ENCODE assay signal across 22 cellular contexts in the genomic region with DNA sequence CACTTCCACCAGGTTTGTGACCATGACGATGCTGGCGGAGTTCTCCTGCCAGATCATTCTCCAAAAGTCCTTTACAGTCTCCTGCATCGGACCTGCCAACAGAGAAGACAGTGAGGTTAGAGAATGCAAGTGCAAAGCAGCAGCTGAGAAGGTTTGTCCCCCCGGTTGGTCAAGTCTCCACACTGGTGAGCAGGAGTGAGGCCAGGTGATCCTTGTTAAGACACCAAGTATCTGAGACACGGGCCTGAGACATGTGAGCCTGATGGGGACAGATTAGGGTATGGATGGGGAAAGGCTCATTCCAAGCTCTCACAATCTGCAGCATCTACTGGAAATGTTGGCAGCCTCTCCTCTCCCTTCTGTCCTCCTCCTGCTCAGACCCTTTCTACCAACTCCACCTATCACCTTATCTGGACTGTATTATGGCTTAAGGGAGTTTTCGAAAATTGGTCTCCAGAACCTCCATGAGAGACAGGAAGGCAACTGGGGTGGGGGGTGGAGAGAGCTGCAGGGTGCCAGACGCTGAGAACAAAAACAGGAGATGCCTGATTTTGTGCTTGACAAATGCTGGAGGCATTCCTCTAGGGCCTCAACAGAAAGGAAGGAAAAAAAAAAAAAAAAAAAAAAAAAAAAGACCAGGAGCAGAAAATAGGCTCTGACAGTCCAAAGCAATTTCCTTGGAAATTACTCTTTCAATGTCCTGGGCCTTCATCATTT.
A peak's percentile ranks its signal among the peaks of the same experiment; 100 is the strongest.
DNase-seq lines count a peak whose midpoint lies in the region; ATAC-seq and TF ChIP-seq lines count a peak whose summit lies in the region.
"Had no signal": no experiment of that assay in that cellular context is flagged by ENCODE, and none has a peak within 500 bp of the region (broad histone marks: within the 10 kb centered on the region; RNA-seq: fewer than 3 reads in every experiment).

No MANE protein-coding gene starts in this region.

- no peak overlapping the region for H2BK15ac ChIP-seq in neuronal stem cell (ENCODE audit: low read length)

- no peaks in the 10 kb centered on the region for H3K79me1 ChIP-seq in neuronal stem cell (ENCODE audit: low read depth, low read length)

- H3K4me1 Mint-ChIP-seq in naive thymus-derived CD8-positive, alpha-beta T cell: no peaks in the 10 kb centered on the region
- no peaks in the 10 kb centered on the region for H3K4me1 Mint-ChIP-seq in osteocyte (ENCODE audit: unreplicated experiment)
- H3K4me1 Mint-ChIP-seq: CD4-positive, CD25-positive, alpha-beta regulatory T cell; CD8-positive, alpha-beta memory T cell; IgD-negative memory B cell had no signal

- H3K36me3 ChIP-seq in NT2/D1 (ENCODE audit: insufficient read depth, insufficient read length, low read length) (no peaks in the 10 kb centered on the region), iPS-20b (ENCODE audit: insufficient read depth, low read depth, low read length) (no peaks in the 10 kb centered on the region), neuronal stem cell (replicated peaks in 1 of 2; ENCODE audit: control insufficient read depth in 2 of 2, insufficient read depth in 2 of 2, low read length in 2 of 2) (no peaks in the 10 kb centered on the region)
- H3K36me3 ChIP-seq: BE2C had no signal

- H3K27me3 ChIP-seq in NT2/D1 (ENCODE audit: insufficient read depth, insufficient read length) (no peaks in the 10 kb centered on the region), iPS-20b (ENCODE audit: insufficient read depth, low read length) (no peaks in the 10 kb centered on the region), neuronal stem cell (ENCODE audit: control insufficient read depth in 3 of 3, insufficient read depth in 3 of 3, low read depth in 1 of 3, low read length in 3 of 3) (no peaks in the 10 kb centered on the region)
- H3K27me3 ChIP-seq: BE2C had no signal

- peaks cover 0 to 15% (median 0%) of the 10 kb centered on the region in 9 donors for H3K9me3 Mint-ChIP-seq in naive thymus-derived CD8-positive, alpha-beta T cell
- H3K9me3 Mint-ChIP-seq in osteocyte (ENCODE audit: unreplicated experiment): peaks cover 27% of the 10 kb centered on the region

- H3K9ac ChIP-seq in NT2/D1 (ENCODE audit: insufficient read length, low read depth) (no peak overlapping the region), iPS-20b (ENCODE audit: low read depth, low read length) (no peak overlapping the region), neuronal stem cell (ENCODE audit: low read depth, low read length, poor library complexity) (no peak overlapping the region)

- DNase-seq in ELF-1 (ENCODE audit: low read depth, low spot score) (peak; percentile 23), NT2/D1 (ENCODE audit: low read depth, low spot score) (peak; percentile 71), neuronal stem cell (ENCODE audit: low spot score) (no peak), iPS-NIHi7 (ENCODE audit: extremely low spot score) (no peak), osteocyte (ENCODE audit: extremely low spot score, unreplicated experiment) (no peak), cortex of kidney (lab: John Stamatoyannopoulos, UW) (no peak)
- DNase-seq in naive thymus-derived CD8-positive, alpha-beta T cell: no peak
- DNase-seq: ACHN; BE2C; C1 segment of cervical spinal cord; CD4-positive, CD25-positive, alpha-beta regulatory T cell; CD8-positive, alpha-beta memory T cell; COR-L47; DMS 273 treated with DMSO at 0.1 percent for 48 hours; DMS53; DND-41; EL; HFFc6 had no signal

- no peak overlapping the region for H2BK120ac ChIP-seq in neuronal stem cell (ENCODE audit: low read depth, low read length)

- no peak overlapping the region for H4K91ac ChIP-seq in neuronal stem cell (ENCODE audit: low read depth, low read length, poor library complexity)

- H3K27ac ChIP-seq in iPS-20b (ENCODE audit: low read length) (no peak overlapping the region), neuronal stem cell (replicated peaks; ENCODE audit: low read length) (peak overlapping the region; percentile 8)

- H3K9me3 ChIP-seq in NT2/D1 (ENCODE audit: insufficient read depth, low read length): no peaks in the 10 kb centered on the region
- no peaks in the 10 kb centered on the region for H3K9me3 ChIP-seq in iPS-20b (ENCODE audit: insufficient read depth, low read depth, low read length)
- no peaks in the 10 kb centered on the region for H3K9me3 ChIP-seq in neuronal stem cell (replicated peaks in 1 of 2; ENCODE audit: control insufficient read depth in 2 of 2, insufficient read depth in 1 of 2, low read depth in 1 of 2, low read length in 2 of 2)
- H3K9me3 ChIP-seq: BE2C had no signal

- H3K27me3 Mint-ChIP-seq in naive thymus-derived CD8-positive, alpha-beta T cell: peaks cover 0 to 9% (median 1%) of the 10 kb centered on the region in 5 donors
- H3K27me3 Mint-ChIP-seq in osteocyte (ENCODE audit: unreplicated experiment): no peaks in the 10 kb centered on the region
- H3K27me3 Mint-ChIP-seq: CD4-positive, CD25-positive, alpha-beta regulatory T cell; IgD-negative memory B cell had no signal

- no peak for TF ChIP-seq CTCF in osteocyte (IDR thresholded peaks at IDR 0.05)

- H3K18ac ChIP-seq in neuronal stem cell (ENCODE audit: low read length): peak overlapping the region; percentile 0

- H4K8ac ChIP-seq in neuronal stem cell (ENCODE audit: low read depth, low read length): no peak overlapping the region

- H3K4me3 ChIP-seq in NT2/D1 (ENCODE audit: insufficient read length, low read depth) (no peak overlapping the region), iPS-20b (ENCODE audit: low read length) (peak overlapping the region; percentile 20; the same call in 1 of the 2 replicates), neuronal stem cell (ENCODE audit: low read length in 2 of 2) (no peak overlapping the region)

- no peak overlapping the region for H2AK5ac ChIP-seq in neuronal stem cell (ENCODE audit: low read depth, low read length)

- H3K36me3 Mint-ChIP-seq in naive thymus-derived CD8-positive, alpha-beta T cell: no peaks in the 10 kb centered on the region
- H3K36me3 Mint-ChIP-seq in osteocyte (ENCODE audit: unreplicated experiment): no peaks in the 10 kb centered on the region
- H3K36me3 Mint-ChIP-seq: CD4-positive, CD25-positive, alpha-beta regulatory T cell; CD8-positive, alpha-beta memory T cell; IgD-negative memory B cell had no signal

- H2BK12ac ChIP-seq in neuronal stem cell (ENCODE audit: low read length): no peak overlapping the region

- H2BK5ac ChIP-seq in neuronal stem cell (ENCODE audit: low read length): no peak overlapping the region

- no peak overlapping the region for H3K27ac Mint-ChIP-seq in naive thymus-derived CD8-positive, alpha-beta T cell
- H3K27ac Mint-ChIP-seq in osteocyte (ENCODE audit: unreplicated experiment): no peak overlapping the region
- H3K27ac Mint-ChIP-seq: CD4-positive, CD25-positive, alpha-beta regulatory T cell; CD8-positive, alpha-beta memory T cell; HFFc6; IgD-negative memory B cell had no signal

- ATAC-seq in naive thymus-derived CD8-positive, alpha-beta T cell: no peak
- ATAC-seq: HCT116, HepG2 had no signal

- H3K4me1 ChIP-seq in NT2/D1 (ENCODE audit: insufficient read depth, insufficient read length) (peaks cover 6% of the 10 kb centered on the region), iPS-20b (ENCODE audit: insufficient read depth, low read length) (peaks cover 7% of the 10 kb centered on the region; the same call in 1 of the 2 replicates), neuronal stem cell (ENCODE audit: control insufficient read depth in 2 of 2, insufficient read depth in 1 of 2, low read depth in 1 of 2, low read length in 2 of 2) (peaks cover 0 to 6% of the 10 kb centered on the region in 2 donors)
- H3K4me1 ChIP-seq: BE2C had no signal

- POLR2A ChIA-PET in naive thymus-derived CD8-positive, alpha-beta T cell (lab: Charles Lee): no interaction called here

- WGBS in neuronal stem cell (ENCODE audit: extremely low coverage in 2 of 2, insufficient read length in 2 of 2, insufficient replicate concordance in 1 of 2), 2 donors: no CpG with 5 or more reads among the region's 7 CpGs

- no peak overlapping the region for H3K4me2 ChIP-seq in neuronal stem cell (ENCODE audit: insufficient read depth, low read length, poor library complexity, severe bottlenecking)

- no peak overlapping the region for H3K4ac ChIP-seq in neuronal stem cell (ENCODE audit: low read length)

- no peak overlapping the region for H3K14ac ChIP-seq in neuronal stem cell (ENCODE audit: low read length)

- H3K4me3 Mint-ChIP-seq in naive thymus-derived CD8-positive, alpha-beta T cell: no peak overlapping the region
- no peak overlapping the region for H3K4me3 Mint-ChIP-seq in osteocyte (ENCODE audit: unreplicated experiment)
- H3K4me3 Mint-ChIP-seq: CD4-positive, CD25-positive, alpha-beta regulatory T cell; CD8-positive, alpha-beta memory T cell; HFFc6; IgD-negative memory B cell had no signal

- no peak overlapping the region for H2AFZ ChIP-seq in neuronal stem cell (ENCODE audit: low read length)

- no peak overlapping the region for H3K23ac ChIP-seq in neuronal stem cell (ENCODE audit: low read depth, low read length, poor library complexity)

Comparison
In these comparisons a context has a peak if more than half of its experiments do, and no peak if none do; other contexts are left out.
1. DNase-seq: peak in ELF-1 (single experiment) and NT2/D1 (single experiment); none in neuronal stem cell (single experiment), naive thymus-derived CD8-positive, alpha-beta T cell (0 of 10), iPS-NIHi7 (single experiment), osteocyte (single experiment) and cortex of kidney (single experiment).